24 cellular contexts compared by ENCODE assay signal in genomic region chr1:244680667-244681066, GRCh38. TPM values are rescaled to one million over a fixed set of nuclear protein-coding genes. Genes with fewer than 3 reads are reported as not detected.
DNase-seq lines count a peak whose midpoint lies in the region; ATAC-seq and TF ChIP-seq lines count a peak whose summit lies in the region.
"Had no signal": no experiment of that assay in that cellular context is flagged by ENCODE, and none has a peak within 500 bp of the region (broad histone marks: within the 10 kb centered on the region; RNA-seq: fewer than 3 reads in every experiment).

No MANE protein-coding gene starts in this region.

- no peak for TF ChIP-seq POLR2A in breast epithelium (IDR thresholded peaks at IDR 0.05)

- CTCF ChIA-PET in MCF 10A (lab: Yijun Ruan, JAX), result interaction anchor here (0.6 to 1.3 kb wide), 6 partner anchors 10 to 293 kb away, joined by 3 to 8 read pairs (median 4); no protein-coding TSS in a partner anchor
- CTCF ChIA-PET in T-cell (lab: Charles Lee), result interaction anchor here in 1 of 2 donors (0.7 kb wide), 1 partner anchor 461 kb away, joined by 3 read pairs; no protein-coding TSS in a partner anchor

- no peak overlapping the region for H3K9ac ChIP-seq in colonic mucosa (ENCODE audit: low read depth in 2 of 2, low read length in 2 of 2)

- H3K27ac ChIP-seq in breast epithelium (no peak overlapping the region), colonic mucosa (no peak overlapping the region)
- H3K27ac ChIP-seq: PC-9, SJCRH30 had no signal

- ATAC-seq in HG02759 (IDR thresholded peaks at IDR 0.05; ENCODE audit: unreplicated experiment) (no peak), T-cell (replicated peaks in 1 of 4) (no peak)
- ATAC-seq: HepG2, Right ventricle myocardium inferior had no signal

- intact Hi-C loops in MCF 10A (cut with micrococcal nuclease) (no loop called here), breast epithelium (cut with DNase I; ENCODE audit: low total_unique reads) (no loop called here), colonic mucosa (cut with DNase I) (no loop called here)

- H3K27ac Mint-ChIP-seq in MCF 10A (ENCODE audit: low read depth, unreplicated experiment) (peak overlapping the region; percentile 10), T-cell (no peak overlapping the region)

- H3K9me3 Mint-ChIP-seq in MCF 10A (ENCODE audit: unreplicated experiment), result no peaks in the 10 kb centered on the region
- H3K9me3 Mint-ChIP-seq in T-cell, result no peaks in the 10 kb centered on the region

- POLR2A ChIA-PET in MCF 10A (lab: Yijun Ruan, JAX) (interaction anchor here (0.7 to 1.4 kb wide), 5 partner anchors 8 to 84 kb away, joined by 3 to 4 read pairs (median 3); no protein-coding TSS in a partner anchor), T-cell (lab: Charles Lee) (no interaction called here)

- BruUV-seq in MCF 10A (replicated peaks; lab: Mats Ljungman, UMichigan), result no TSS peak

- H3K36me3 Mint-ChIP-seq in MCF 10A (ENCODE audit: insufficient read depth, unreplicated experiment) (peaks cover 36% of the 10 kb centered on the region), T-cell (peaks cover 40% of the 10 kb centered on the region)

- no peaks in the 10 kb centered on the region for H3K9me3 ChIP-seq in breast epithelium
- no peaks in the 10 kb centered on the region for H3K9me3 ChIP-seq in colonic mucosa
- H3K9me3 ChIP-seq: SJCRH30 had no signal

- H3K4me3 Mint-ChIP-seq in MCF 10A (ENCODE audit: unreplicated experiment), result no peak overlapping the region
- no peak overlapping the region for H3K4me3 Mint-ChIP-seq in T-cell

- H3K27me3 ChIP-seq in breast epithelium, result no peaks in the 10 kb centered on the region
- no peaks in the 10 kb centered on the region for H3K27me3 ChIP-seq in colonic mucosa
- H3K27me3 ChIP-seq: SJCRH30 had no signal

- no peaks in the 10 kb centered on the region for H3K4me1 ChIP-seq in breast epithelium
- H3K4me1 ChIP-seq in colonic mucosa, result no peaks in the 10 kb centered on the region
- H3K4me1 ChIP-seq: SJCRH30 had no signal

- H3K4me3 ChIP-seq in breast epithelium, result no peak overlapping the region
- no peak overlapping the region for H3K4me3 ChIP-seq in cardiac fibroblast (replicated peaks in 1 of 2; ENCODE audit: low read depth in 2 of 2, low read length in 2 of 2)
- H3K4me3 ChIP-seq in fibroblast of pulmonary artery (replicated peaks; ENCODE audit: low read depth, low read length), result no peak overlapping the region
- no peak overlapping the region for H3K4me3 ChIP-seq in colonic mucosa
- H3K4me3 ChIP-seq: PC-9, SJCRH30 had no signal

- H3K36me3 ChIP-seq in breast epithelium, result no peaks in the 10 kb centered on the region
- no peaks in the 10 kb centered on the region for H3K36me3 ChIP-seq in colonic mucosa
- H3K36me3 ChIP-seq: SJCRH30 had no signal

- TF ChIP-seq CTCF in MCF 10A (IDR thresholded peaks at IDR 0.05; ENCODE audit: unreplicated experiment) (no peak), breast epithelium (IDR thresholded peaks at IDR 0.05) (no peak), cardiac fibroblast (IDR thresholded peaks at IDR 0.05; ENCODE audit: low read depth, low read length) (no peak), fibroblast of pulmonary artery (IDR thresholded peaks at IDR 0.05; ENCODE audit: low read length, missing control alignments) (no peak), colonic mucosa (IDR thresholded peaks at IDR 0.05) (no peak)

- H3K27me3 Mint-ChIP-seq in MCF 10A (ENCODE audit: insufficient read depth, unreplicated experiment), result no peaks in the 10 kb centered on the region
- H3K27me3 Mint-ChIP-seq in T-cell, result no peaks in the 10 kb centered on the region

- peaks cover 14% of the 10 kb centered on the region for H3K4me1 Mint-ChIP-seq in MCF 10A (ENCODE audit: insufficient read depth, unreplicated experiment)
- peaks cover 9 to 38% (median 23%) of the 10 kb centered on the region in 3 donors for H3K4me1 Mint-ChIP-seq in T-cell

- DNase-seq in MCF 10A (ENCODE audit: unreplicated experiment), result peak; percentile 31
- no peak for DNase-seq in breast epithelium (ENCODE audit: low spot score in 2 of 2)
- DNase-seq in cardiac fibroblast (ENCODE audit: low read depth in 2 of 2), result peak; percentile 36 to 49
- peak; percentile 27 for DNase-seq in fibroblast of pulmonary artery (ENCODE audit: low read depth)
- no peak for DNase-seq in effector CD4-positive, alpha-beta T cell
- no peak for DNase-seq in colonic mucosa
- DNase-seq in T-cell, result no peak
- DNase-seq: 8988T, ACHN, Calu3, DND-41, HCEC 1CT, Karpas-422, NCI-H1048, NCI-H1417, NCI-H1694, NCI-H2029 treated with DMSO at 0.1 percent for 48 hours, NCI-H2227 treated with DMSO at 0.1 percent for 48 hours, NCI-H526 treated with DMSO at 0.1 percent for 48 hours, PC-9, SJCRH30 had no signal

RNA-seq across cellular contexts. Expression of gene DESI2, which starts 27.7 kb away (rescaled TPM):
- total RNA-seq in MCF 10A (2022) (99.0 and 101 TPM in 2 replicates), breast epithelium (10 to 100 TPM; 27.5 to 36.3 (median 31.1) TPM), colonic mucosa (10 to 100 TPM; 34.5 to 57.4 TPM), T-cell (10 to 100 TPM; 17.0 to 20.9 (median 17.8) TPM)

Comparison
In these comparisons a context has a peak if more than half of its experiments do, and no peak if none do; other contexts are left out.
1. DNase-seq: peak in MCF 10A (single experiment), cardiac fibroblast (2 of 2) and fibroblast of pulmonary artery (single experiment); none in breast epithelium (0 of 2), effector CD4-positive, alpha-beta T cell (single experiment), colonic mucosa (single experiment) and T-cell (0 of 34).